In genomic region chr17:12545877-12546513, GRCh38 we compare ENCODE assay signal across 8 cellular contexts.
DNase-seq lines count a peak whose midpoint lies in the region; ATAC-seq and TF ChIP-seq lines count a peak whose summit lies in the region.

No MANE protein-coding gene starts in this region.

- no peak overlapping the region for H3K27ac ChIP-seq in breast epithelium
- H3K27ac ChIP-seq in uterus: no peak overlapping the region

- no peaks in the 10 kb centered on the region for H3K27me3 ChIP-seq in breast epithelium
- H3K27me3 ChIP-seq in uterus: no peaks in the 10 kb centered on the region

- H3K4me1 ChIP-seq in breast epithelium (no peaks in the 10 kb centered on the region), uterus (no peaks in the 10 kb centered on the region)

- H3K4me3 ChIP-seq in breast epithelium: no peak overlapping the region
- no peak overlapping the region for H3K4me3 ChIP-seq in uterus

- intact Hi-C loops in breast epithelium (cut with DNase I; ENCODE audit: low total_unique reads): no loop called here
- intact Hi-C loops in uterus (cut with DNase I; ENCODE audit: low total_unique reads): no loop called here

- ATAC-seq in HG02678 (IDR thresholded peaks at IDR 0.05; ENCODE audit: unreplicated experiment): peak; percentile 59

- peak; percentile 44 to 62 (median 52) for TF ChIP-seq CTCF in breast epithelium (IDR thresholded peaks at IDR 0.05)
- TF ChIP-seq CTCF in uterus (IDR thresholded peaks at IDR 0.05): peak; percentile 49 to 71 (median 60)

- no peaks in the 10 kb centered on the region for H3K9me3 ChIP-seq in breast epithelium
- H3K9me3 ChIP-seq in uterus: no peaks in the 10 kb centered on the region

- no peaks in the 10 kb centered on the region for H3K36me3 ChIP-seq in breast epithelium
- H3K36me3 ChIP-seq in uterus: no peaks in the 10 kb centered on the region

- DNase-seq in SKM-1 treated with dmso at 0.1 percent for 144 hours (lab: John Stamatoyannopoulos, UW; ENCODE audit: unreplicated experiment): peak; percentile 17
- DNase-seq in SKM-1 (lab: John Stamatoyannopoulos, UW; ENCODE audit: unreplicated experiment): no peak
- DNase-seq in NCI-H460 (ENCODE audit: extremely low read depth, low read depth): peak; percentile 63
- DNase-seq in breast epithelium (ENCODE audit: low spot score in 2 of 2): no peak
- peak; percentile 83 for DNase-seq in left kidney (ENCODE audit: low read depth, low spot score)
- no peak for DNase-seq in uterus
- DNase-seq in NCI-H2107 (lab: John Stamatoyannopoulos, UW): no peak

- TF ChIP-seq POLR2A in breast epithelium (IDR thresholded peaks at IDR 0.05) (no peak), uterus (IDR thresholded peaks at IDR 0.05) (no peak)

Comparison
In these comparisons a context has a peak if more than half of its experiments do, and no peak if none do; other contexts are left out.
1. DNase-seq: peak in SKM-1 treated with dmso at 0.1 percent for 144 hours (single experiment), NCI-H460 (single experiment) and left kidney (single experiment); none in SKM-1 (single experiment), breast epithelium (0 of 2), uterus (0 of 2) and NCI-H2107 (single experiment).